Comparison of ENCODE assay signal across 36 cellular contexts in the genomic region with DNA sequence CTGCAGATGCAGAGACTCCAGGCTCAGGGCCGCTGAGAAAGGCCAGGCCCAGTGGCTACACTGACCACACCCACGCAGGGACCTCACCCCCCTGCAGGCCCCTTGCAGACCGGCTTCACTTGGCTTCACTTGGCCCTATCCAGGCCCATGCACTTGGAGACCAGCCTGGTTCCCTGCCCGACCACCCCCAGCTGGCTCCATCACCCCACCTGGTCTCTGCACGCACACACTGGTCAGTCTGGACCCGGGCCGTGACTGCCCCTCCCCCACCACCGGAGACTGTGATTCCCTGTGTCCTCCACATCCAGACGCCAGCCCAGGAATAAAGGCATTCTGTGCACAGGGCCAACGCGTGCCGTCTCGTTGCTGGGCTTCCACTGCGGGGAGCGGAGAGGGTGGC. TPM values are rescaled to one million over a fixed set of nuclear protein-coding genes. Genes with fewer than 3 reads are reported as not detected.
"Had no signal": no experiment of that assay in that cellular context is flagged by ENCODE, and none has a peak within 500 bp of the region (broad histone marks: within the 10 kb centered on the region; RNA-seq: fewer than 3 reads in every experiment).

No MANE protein-coding gene starts in this region.

- H3K4me3 Mint-ChIP-seq: activated naive CD4-positive, alpha-beta T cell treated with anti-CD3 and anti-CD28 coated beads for 36 hours; activated naive CD8-positive, alpha-beta T cell treated with anti-CD3 and anti-CD28 coated beads for 36 hours; activated T-cell treated with anti-CD3 and anti-CD28 coated beads, Interleukin-2, amount 50 U/mL, for 72 hours; brain; immature natural killer cell; mesothelial cell of epicardium; natural killer cell; stimulated activated effector memory CD8-positive, alpha-beta T cell treated with anti-CD3 and anti-CD28 coated beads, Interleukin-12 subunit alpha, Interleukin-12 subunit beta, amount 100 ng/mL, for 72 hours had no signal

- H3K9me3 Mint-ChIP-seq: activated naive CD4-positive, alpha-beta T cell treated with anti-CD3 and anti-CD28 coated beads for 36 hours; activated naive CD8-positive, alpha-beta T cell treated with anti-CD3 and anti-CD28 coated beads for 36 hours; activated T-cell treated with anti-CD3 and anti-CD28 coated beads, Interleukin-2, amount 50 U/mL, for 72 hours; immature natural killer cell; mesothelial cell of epicardium; natural killer cell; stimulated activated effector memory CD8-positive, alpha-beta T cell treated with anti-CD3 and anti-CD28 coated beads, Interleukin-12 subunit alpha, Interleukin-12 subunit beta, amount 100 ng/mL, for 72 hours had no signal

- H3K36me3 ChIP-seq: adrenal gland, ascending aorta, cardiac muscle cell, colonic mucosa, gastrocnemius medialis, heart left ventricle, ovary, sigmoid colon, stomach, thyroid gland, upper lobe of left lung had no signal

- H3K4me1 Mint-ChIP-seq: brain; immature natural killer cell; mesothelial cell of epicardium; natural killer cell; stimulated activated effector memory CD8-positive, alpha-beta T cell treated with anti-CD3 and anti-CD28 coated beads, Interleukin-12 subunit alpha, Interleukin-12 subunit beta, amount 100 ng/mL, for 72 hours had no signal

- H3K9me3 ChIP-seq: adrenal gland, ascending aorta, colonic mucosa, gastrocnemius medialis, heart left ventricle, ovary, sigmoid colon, stomach, thyroid gland, upper lobe of left lung had no signal

- DNase-seq: activated CD4-positive, alpha-beta T cell treated with anti-CD3 and anti-CD28 coated beads for 4 hours; activated CD4-positive, alpha-beta T cell treated with anti-CD3 and anti-CD28 coated beads, Interleukin-2, amount 50 U/mL, for 4 hours; activated effector memory CD4-positive, alpha-beta T cell treated with Interleukin-2 at 50 U/mL for 16 hours; activated naive CD4-positive, alpha-beta T cell treated with anti-CD3 and anti-CD28 coated beads for 36 hours; activated naive CD8-positive, alpha-beta T cell treated with anti-CD3 and anti-CD28 coated beads for 36 hours; activated T-cell treated with anti-CD3 and anti-CD28 coated beads for 4 hours; activated T-cell treated with anti-CD3 and anti-CD28 coated beads, Interleukin-2, amount 50 U/mL, for 72 hours; adrenal gland; cerebellar nuclear complex; colonic mucosa; effector CD8-positive, alpha-beta T cell; gastrocnemius medialis; heart left ventricle; immature natural killer cell; kidney; left colon; natural killer cell; ovary; sigmoid colon; small intestine; stimulated activated CD4-positive, alpha-beta T cell treated with anti-CD3 and anti-CD28 coated beads, Interleukin-4, amount 100 ng/mL, for 24 hours; stomach; thyroid gland; upper lobe of left lung had no signal

- H3K27ac Mint-ChIP-seq: activated naive CD4-positive, alpha-beta T cell treated with anti-CD3 and anti-CD28 coated beads for 36 hours; activated naive CD8-positive, alpha-beta T cell treated with anti-CD3 and anti-CD28 coated beads for 36 hours; activated T-cell treated with anti-CD3 and anti-CD28 coated beads, Interleukin-2, amount 50 U/mL, for 72 hours; brain; immature natural killer cell; mesothelial cell of epicardium; natural killer cell; progenitor cell of endocrine pancreas; stimulated activated effector memory CD8-positive, alpha-beta T cell treated with anti-CD3 and anti-CD28 coated beads, Interleukin-12 subunit alpha, Interleukin-12 subunit beta, amount 100 ng/mL, for 72 hours had no signal

- H3K36me3 Mint-ChIP-seq: activated naive CD8-positive, alpha-beta T cell treated with anti-CD3 and anti-CD28 coated beads for 36 hours; brain; mesothelial cell of epicardium; natural killer cell; stimulated activated effector memory CD8-positive, alpha-beta T cell treated with anti-CD3 and anti-CD28 coated beads, Interleukin-12 subunit alpha, Interleukin-12 subunit beta, amount 100 ng/mL, for 72 hours had no signal

- H3K4me3 ChIP-seq: adrenal gland, ascending aorta, cardiac muscle cell, colonic mucosa, gastrocnemius medialis, heart left ventricle, ovary, sigmoid colon, stomach, thyroid gland, upper lobe of left lung had no signal

- ATAC-seq: activated T-cell treated with anti-CD3 and anti-CD28 coated beads, Interleukin-2, amount 50 U/mL, for 72 hours; gastrocnemius medialis; heart left ventricle; left colon; natural killer cell; stimulated activated effector memory CD8-positive, alpha-beta T cell treated with anti-CD3 and anti-CD28 coated beads, Interleukin-12 subunit alpha, Interleukin-12 subunit beta, amount 100 ng/mL, for 72 hours had no signal

- H3K27ac ChIP-seq: adrenal gland, ascending aorta, cardiac muscle cell, colonic mucosa, gastrocnemius medialis, heart left ventricle, ovary, sigmoid colon, stomach, thyroid gland, upper lobe of left lung, VCaP had no signal

- FAIRE-seq: kidney, small intestine had no signal

- H3K4me1 ChIP-seq: adrenal gland, ascending aorta, colonic mucosa, gastrocnemius medialis, sigmoid colon, thyroid gland had no signal

- H3K27me3 ChIP-seq: ascending aorta, cardiac muscle cell, ovary, thyroid gland had no signal

RNA-seq across cellular contexts. Expression of a gene that starts 4.9 kb away (rescaled TPM):
- total RNA-seq: ascending aorta, cardiac muscle cell, natural killer cell, progenitor cell of endocrine pancreas had no signal
- polyA plus RNA-seq: cardiac muscle cell, immature natural killer cell had no signal

RNA-seq across cellular contexts. Expression of a gene that starts 42.0 kb away (rescaled TPM):
- total RNA-seq: ascending aorta, epithelial cell of proximal tubule had no signal

RNA-seq across cellular contexts. Expression of a gene that starts 54.6 kb away (rescaled TPM):
- total RNA-seq: activated naive CD4-positive, alpha-beta T cell treated with anti-CD3 and anti-CD28 coated beads for 36 hours; activated naive CD8-positive, alpha-beta T cell treated with anti-CD3 and anti-CD28 coated beads for 36 hours; activated T-cell treated with anti-CD3 and anti-CD28 coated beads, Interleukin-2, amount 50 U/mL, for 72 hours; ascending aorta; dermis microvascular lymphatic vessel endothelial cell; epithelial cell of proximal tubule; kidney; lower leg skin; renal cortical epithelial cell; sigmoid colon; T-helper 1 cell treated with Interleukin-12 subunit alpha and Interleukin-12 subunit beta and Interleukin-4 antibody, amounts not matched to agents 30 ng/mL and 1 ng/mL, for 36 hours; thyroid gland had no signal
- polyA plus RNA-seq: heart left ventricle, immature natural killer cell, stomach had no signal
